Comparison of ENCODE assay signal across 26 cellular contexts in the genomic region with DNA sequence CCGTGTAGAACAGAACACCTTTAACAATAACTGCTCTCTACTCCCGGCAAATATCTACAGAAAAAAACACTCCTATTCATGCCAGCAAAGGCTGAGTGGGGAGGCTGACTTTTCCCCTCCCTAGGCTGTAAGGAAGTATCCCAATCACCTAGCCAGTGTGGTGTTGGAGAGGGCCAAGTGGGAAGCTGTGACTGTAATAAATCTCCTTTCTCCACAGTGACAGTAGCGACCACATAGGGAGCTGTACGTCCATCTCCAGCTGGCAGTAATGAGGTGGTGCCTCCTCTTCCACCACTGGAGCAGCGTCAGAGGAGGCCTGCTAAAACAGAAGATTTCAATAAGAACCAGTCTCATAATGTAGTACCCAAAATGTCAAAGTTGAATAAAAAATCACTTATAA. TPM values are rescaled to one million over a fixed set of nuclear protein-coding genes. Genes with fewer than 3 reads are reported as not detected.
DNase-seq lines count a peak whose midpoint lies in the region; ATAC-seq and TF ChIP-seq lines count a peak whose summit lies in the region.
"Had no signal": no experiment of that assay in that cellular context is flagged by ENCODE, and none has a peak within 500 bp of the region (broad histone marks: within the 10 kb centered on the region; RNA-seq: fewer than 3 reads in every experiment).

No MANE protein-coding gene starts in this region.

- TF ChIP-seq CTCF in HEK293 (tag by site-specific recombination; IDR thresholded peaks at IDR 0.05) (no peak), nephron (IDR thresholded peaks at IDR 0.05; ENCODE audit: unreplicated experiment in 3 of 3) (no peak)

- H3K36me3 ChIP-seq in HEK293 (ENCODE audit: control insufficient read depth in 2 of 2, insufficient read depth in 1 of 2, low read length in 2 of 2): no peaks in the 10 kb centered on the region
- H3K36me3 ChIP-seq: BE2C, HAP-1, SJCRH30 had no signal

- no peak overlapping the region for H3K4me3 Mint-ChIP-seq in nephron
- H3K4me3 Mint-ChIP-seq in activated CD4-positive, alpha-beta memory T cell treated with anti-CD3 and anti-CD28 coated beads, Interleukin-2, amount 10 ng/mL, durations not matched to agents 7 days and 5 days: no peak overlapping the region
- H3K4me3 Mint-ChIP-seq: CD14-positive monocyte; CD8-positive, alpha-beta memory T cell; T-helper 2 cell treated with Interferon-gamma antibody and Interleukin-4, amounts not matched to agents 5 μg/mL and 100 μg/mL, for 36 hours had no signal

- CTCF ChIA-PET in HEK293 (lab: Yijun Ruan, JAX): interaction anchor here (0.6 kb wide), 1 partner anchor 72 kb away, joined by 3 read pairs; no protein-coding TSS in a partner anchor
- CTCF ChIA-PET in activated CD4-positive, alpha-beta memory T cell treated with anti-CD3 and anti-CD28 coated beads, Interleukin-2, amount 10 ng/mL, durations not matched to agents 7 days and 5 days (lab: Charles Lee): no interaction called here

- ATAC-seq in GM21447 (IDR thresholded peaks at IDR 0.05; ENCODE audit: unreplicated experiment): no peak
- no peak for ATAC-seq in HG02642 (IDR thresholded peaks at IDR 0.05; ENCODE audit: poor library complexity, unreplicated experiment)
- ATAC-seq: GM12878 had no signal

- no peaks in the 10 kb centered on the region for H3K27me3 Mint-ChIP-seq in nephron (ENCODE audit: low read depth)
- H3K27me3 Mint-ChIP-seq in activated CD4-positive, alpha-beta memory T cell treated with anti-CD3 and anti-CD28 coated beads, Interleukin-2, amount 10 ng/mL, durations not matched to agents 7 days and 5 days: peaks cover 3% of the 10 kb centered on the region

- no peak overlapping the region for H3K4me3 ChIP-seq in HEK293 (ENCODE audit: low read depth, low read length)
- H3K4me3 ChIP-seq: GM12878, HAP-1, SJCRH30 had no signal

- POLR2A ChIA-PET in HEK293 (lab: Yijun Ruan, JAX): no interaction called here
- POLR2A ChIA-PET in activated CD4-positive, alpha-beta memory T cell treated with anti-CD3 and anti-CD28 coated beads, Interleukin-2, amount 10 ng/mL, durations not matched to agents 7 days and 5 days (lab: Charles Lee): no interaction called here

- H3K27ac ChIP-seq in HEK293 (ENCODE audit: extremely low read depth, low read depth, low read length): no peak overlapping the region
- H3K27ac ChIP-seq: HL-60, SJCRH30 had no signal

- H3K9me3 ChIP-seq in HEK293 (ENCODE audit: control insufficient read depth, insufficient read depth, low read depth, low read length): no peaks in the 10 kb centered on the region
- H3K9me3 ChIP-seq: BE2C, SJCRH30 had no signal

- no peaks in the 10 kb centered on the region for H3K4me1 ChIP-seq in HEK293 (ENCODE audit: control insufficient read depth, insufficient read depth, low read length)
- H3K4me1 ChIP-seq: BE2C, SJCRH30 had no signal

- H3K27ac Mint-ChIP-seq in nephron: peak overlapping the region; percentile 49 to 83 (median 51)
- no peak overlapping the region for H3K27ac Mint-ChIP-seq in activated CD4-positive, alpha-beta memory T cell treated with anti-CD3 and anti-CD28 coated beads, Interleukin-2, amount 10 ng/mL, durations not matched to agents 7 days and 5 days
- H3K27ac Mint-ChIP-seq: CD14-positive monocyte; CD8-positive, alpha-beta memory T cell; T-helper 2 cell treated with Interferon-gamma antibody and Interleukin-4, amounts not matched to agents 5 μg/mL and 100 μg/mL, for 36 hours had no signal

- peak in 2 of 3 experiments; percentile 44 to 70 for DNase-seq in NCI-H1417 (lab: John Stamatoyannopoulos, UW)
- peak; percentile 4 for DNase-seq in SHP77 treated with DMSO at 0.1 percent for 48 hours (lab: John Stamatoyannopoulos, UW)
- no peak for DNase-seq in activated CD4-positive, alpha-beta memory T cell treated with anti-CD3 and anti-CD28 coated beads, Interleukin-2, amount 10 ng/mL, durations not matched to agents 7 days and 5 days
- DNase-seq: BE2C; CD8-positive, alpha-beta memory T cell; DMS 273 treated with DMSO at 0.1 percent for 48 hours; DMS79; EL; GDM1; GOT3; Kasumi-1; NCI-H1105 treated with DMSO at 0.1 percent for 48 hours; NCI-H1694 treated with DMSO at 0.1 percent for 48 hours; NCI-H510A; SJCRH30; T-helper 1 cell had no signal

- no peaks in the 10 kb centered on the region for H3K36me3 Mint-ChIP-seq in nephron (ENCODE audit: low read depth)
- no peaks in the 10 kb centered on the region for H3K36me3 Mint-ChIP-seq in activated CD4-positive, alpha-beta memory T cell treated with anti-CD3 and anti-CD28 coated beads, Interleukin-2, amount 10 ng/mL, durations not matched to agents 7 days and 5 days (ENCODE audit: low read depth)
- H3K36me3 Mint-ChIP-seq: CD14-positive monocyte; CD8-positive, alpha-beta memory T cell had no signal

- H3K9me3 Mint-ChIP-seq in nephron: peaks cover 8% of the 10 kb centered on the region
- H3K9me3 Mint-ChIP-seq in activated CD4-positive, alpha-beta memory T cell treated with anti-CD3 and anti-CD28 coated beads, Interleukin-2, amount 10 ng/mL, durations not matched to agents 7 days and 5 days: no peaks in the 10 kb centered on the region
- H3K9me3 Mint-ChIP-seq: T-helper 2 cell treated with Interferon-gamma antibody and Interleukin-4, amounts not matched to agents 5 μg/mL and 100 μg/mL, for 36 hours had no signal

- H3K4me1 Mint-ChIP-seq in nephron: peaks cover 22% of the 10 kb centered on the region
- H3K4me1 Mint-ChIP-seq in activated CD4-positive, alpha-beta memory T cell treated with anti-CD3 and anti-CD28 coated beads, Interleukin-2, amount 10 ng/mL, durations not matched to agents 7 days and 5 days: no peaks in the 10 kb centered on the region
- H3K4me1 Mint-ChIP-seq: CD14-positive monocyte; CD8-positive, alpha-beta memory T cell had no signal

TF ChIP-seq in HEK293, 187 proteins besides CTCF, POLR2A, EP300 and RAD21 (continues in another document):
- TF ChIP-seq ZNF629 (tag by site-specific recombination; IDR thresholded peaks at IDR 0.05) (no peak), KLF10 (tag by site-specific recombination; IDR thresholded peaks at IDR 0.05) (no peak), ZFP41 (tag by site-specific recombination; IDR thresholded peaks at IDR 0.05; ENCODE audit: borderline replicate concordance) (no peak), ZNF623 (tag by site-specific recombination; IDR thresholded peaks at IDR 0.05) (no peak), GLIS2 (tag by site-specific recombination; IDR thresholded peaks at IDR 0.05) (no peak), ELK4 (IDR thresholded peaks at IDR 0.05; ENCODE audit: borderline replicate concordance, low read depth, low read length) (no peak), GLIS1 (tag by site-specific recombination; IDR thresholded peaks at IDR 0.05) (peak; percentile 82), ZNF248 (tag by site-specific recombination; IDR thresholded peaks at IDR 0.05) (no peak), ZNF785 (tag by site-specific recombination; IDR thresholded peaks at IDR 0.05) (no peak), HOXD13 (CRISPR knock-in tag; IDR thresholded peaks at IDR 0.05; ENCODE audit: borderline replicate concordance) (no peak), TSHZ1 (tag by site-specific recombination; IDR thresholded peaks at IDR 0.05; ENCODE audit: borderline replicate concordance) (no peak), ZFP37 (tag by site-specific recombination; IDR thresholded peaks at IDR 0.05) (no peak), ZNF449 (tag by site-specific recombination; IDR thresholded peaks at IDR 0.05) (no peak), OSR2 (tag by site-specific recombination; IDR thresholded peaks at IDR 0.05) (peak; percentile 45)

RNA-seq across cellular contexts. Expression of gene PLAC1, which starts 47.9 kb away (rescaled TPM):
- not detected for total RNA-seq in activated CD4-positive, alpha-beta memory T cell treated with anti-CD3 and anti-CD28 coated beads, Interleukin-2, amount 10 ng/mL, durations not matched to agents 7 days and 5 days
- total RNA-seq: CD8-positive, alpha-beta memory T cell; HT-29 had no signal
